In genomic region chr6:139882977-139883728, GRCh38 we compare ENCODE assay signal across 8 cellular contexts.
DNase-seq lines count a peak whose midpoint lies in the region; ATAC-seq and TF ChIP-seq lines count a peak whose summit lies in the region.

No MANE protein-coding gene starts in this region.

- TF ChIP-seq CTCF in esophagus muscularis mucosa (IDR thresholded peaks at IDR 0.05) = no peak
- no peak for TF ChIP-seq CTCF in ovary (IDR thresholded peaks at IDR 0.05)
- TF ChIP-seq CTCF in mucosa of descending colon (IDR thresholded peaks at IDR 0.05) = no peak

- H3K27ac ChIP-seq in esophagus muscularis mucosa (replicated peaks in 1 of 4) (peak overlapping the region; percentile 10 to 63 (median 35)), ovary (peak overlapping the region in 1 of 2 donors; percentile 13)

- H3K4me3 ChIP-seq in esophagus muscularis mucosa (no peak overlapping the region), ovary (no peak overlapping the region), mucosa of descending colon (no peak overlapping the region)

- H3K4me1 ChIP-seq in esophagus muscularis mucosa = peaks cover 22 to 26% (median 24%) of the 10 kb centered on the region in 4 donors
- peaks cover 4% of the 10 kb centered on the region for H3K4me1 ChIP-seq in ovary (ENCODE audit: insufficient read depth)
- H3K4me1 ChIP-seq in mucosa of descending colon (ENCODE audit: low read depth) = no peaks in the 10 kb centered on the region

- WGBS in esophagus muscularis mucosa = 49% methylated on average over 3 of the region's 3 CpGs
- WGBS in ovary, 3 donors = 52 to 64% (median 56%) methylated on average over 3 of the region's 3 CpGs

- no peaks in the 10 kb centered on the region for H3K36me3 ChIP-seq in esophagus muscularis mucosa
- no peaks in the 10 kb centered on the region for H3K36me3 ChIP-seq in ovary
- H3K36me3 ChIP-seq in mucosa of descending colon (ENCODE audit: low read depth) = no peaks in the 10 kb centered on the region

- peak; percentile 5 for DNase-seq in NCI-H2227 treated with DMSO at 0.1 percent for 48 hours (lab: John Stamatoyannopoulos, UW)
- DNase-seq in esophagus muscularis mucosa (ENCODE audit: extremely low spot score) = no peak
- DNase-seq in retina = peak; percentile 45
- no peak for DNase-seq in ovary
- no peak for DNase-seq in mucosa of descending colon
- DNase-seq in NCI-H526 treated with DMSO at 0.1 percent for 48 hours (lab: John Stamatoyannopoulos, UW) = no peak

- TF ChIP-seq EP300 in esophagus muscularis mucosa (IDR thresholded peaks at IDR 0.05) (no peak), ovary (IDR thresholded peaks at IDR 0.05) (no peak)

- H3K27me3 ChIP-seq in esophagus muscularis mucosa (no peaks in the 10 kb centered on the region), ovary (no peaks in the 10 kb centered on the region)

- TF ChIP-seq POLR2A in esophagus muscularis mucosa (IDR thresholded peaks at IDR 0.05; ENCODE audit: low read depth) (no peak), ovary (IDR thresholded peaks at IDR 0.05) (no peak)

- ATAC-seq in GM19463 (IDR thresholded peaks at IDR 0.05; ENCODE audit: unreplicated experiment) = peak; percentile 39
- ATAC-seq in mucosa of descending colon = no peak
- ATAC-seq in GM21447 (IDR thresholded peaks at IDR 0.05; ENCODE audit: unreplicated experiment) = no peak

- intact Hi-C loops in esophagus muscularis mucosa (cut with DNase I) (loop anchor here (10.0 kb wide), 1 partner anchor 508 kb away; the partner anchor contains the start of gene CITED2), ovary (cut with DNase I) (loop anchor here in 1 of 4 donors (10.0 kb wide), 1 partner anchor 508 kb away; the partner anchor contains the start of gene CITED2), mucosa of descending colon (cut with DNase I, micrococcal nuclease) (no loop called here)

- H3K9me3 ChIP-seq in esophagus muscularis mucosa (no peaks in the 10 kb centered on the region), ovary (no peaks in the 10 kb centered on the region), mucosa of descending colon (no peaks in the 10 kb centered on the region)

Comparison
In these comparisons a context has a peak if more than half of its experiments do, and no peak if none do; other contexts are left out.
1. DNase-seq: peak in NCI-H2227 treated with DMSO at 0.1 percent for 48 hours (single experiment) and retina (single experiment); none in esophagus muscularis mucosa (single experiment), ovary (0 of 5), mucosa of descending colon (0 of 3) and NCI-H526 treated with DMSO at 0.1 percent for 48 hours (single experiment).